Comparison of ENCODE assay signal across 13 cellular contexts in the genomic region with DNA sequence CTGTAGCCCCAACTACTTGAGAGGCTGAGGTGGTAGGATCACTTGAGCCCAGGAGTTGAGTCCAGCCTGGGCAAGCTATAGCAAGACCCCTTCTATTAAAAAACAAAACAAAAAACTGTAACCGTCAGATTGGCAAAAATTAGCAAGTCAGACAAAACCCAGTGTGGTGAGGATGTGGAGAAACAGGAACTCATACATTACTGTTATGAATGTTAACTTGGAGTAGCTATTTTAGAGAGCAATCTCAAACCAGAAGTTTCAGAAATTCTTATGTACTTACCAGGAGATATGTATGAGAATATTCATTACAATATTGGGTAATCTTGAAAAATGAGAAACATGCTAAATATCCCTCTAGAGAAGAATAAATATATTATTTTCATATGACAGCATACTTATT.
A peak's percentile ranks its signal among the peaks of the same experiment; 100 is the strongest.
DNase-seq lines count a peak whose midpoint lies in the region; ATAC-seq, FAIRE-seq and TF ChIP-seq lines count a peak whose summit lies in the region.
"Had no signal": no experiment of that assay in that cellular context is flagged by ENCODE, and none has a peak within 500 bp of the region (broad histone marks: within the 10 kb centered on the region; RNA-seq: fewer than 3 reads in every experiment).

No MANE protein-coding gene starts in this region.

- RAD21 ChIA-PET in GM12878 (lab: Charles Lee; ENCODE audit: unreplicated experiment) = interaction anchor here (0.7 to 2.9 kb wide), 11 partner anchors 9 to 1037 kb away, joined by 3 to 14 read pairs (median 4); no protein-coding TSS in a partner anchor

- ATAC-seq in GM21515 (IDR thresholded peaks at IDR 0.05; ENCODE audit: unreplicated experiment) (peak; percentile 72), HG03108 (IDR thresholded peaks at IDR 0.05; ENCODE audit: unreplicated experiment) (peak; percentile 76), GM12878 (peak; percentile 64)

- H2AFZ ChIP-seq in GM12878 (ENCODE audit: control insufficient read depth, low read depth, low read length) = no peak overlapping the region

- H3K4me1 ChIP-seq in GM12878 (ENCODE audit: control insufficient read depth, insufficient read depth, low read length) = peaks cover 20% of the 10 kb centered on the region
- no peaks in the 10 kb centered on the region for H3K4me1 ChIP-seq in right atrium auricular region
- peaks cover 3% of the 10 kb centered on the region; the same call in 1 of the 2 replicates for H3K4me1 ChIP-seq in BE2C

- intact Hi-C loops in GM12878 (cut with micrococcal nuclease; ENCODE audit: unreplicated experiment) = loop anchor here (5.0 to 10.0 kb wide), 5 partner anchors 122 to 1052 kb away; partner anchors contain the start of genes ERP44, INVS and NR4A3

- TF ChIP-seq EP300 in GM12878 (IDR thresholded peaks at IDR 0.05; ENCODE audit: borderline replicate concordance in 1 of 2, control insufficient read depth in 1 of 2, low read depth in 2 of 2, low read length in 2 of 2) = no peak

- SMC1A ChIA-PET in GM12878 (lab: Charles Lee; ENCODE audit: uncharacterized antibody, unreplicated experiment) = interaction anchor here (1.0 to 10.0 kb wide), 11 partner anchors 9 to 1056 kb away, joined by 3 to 115 read pairs (median 4); no protein-coding TSS in a partner anchor

- in situ Hi-C loops in GM12878 (cut with MboI) = loop anchor here (5.0 to 25.0 kb wide), 3 partner anchors 187 to 1055 kb away; partner anchors contain the start of gene NR4A3

- 4% methylated on average over 1 of the region's 1 CpG for WGBS in GM12878 (ENCODE audit: insufficient coverage, insufficient replicate concordance, low lambda C conversion rate, missing lambda C conversion rate)

- H3K4me2 ChIP-seq in GM12878 (ENCODE audit: control insufficient read depth, insufficient read depth) = peak overlapping the region; percentile 22; the same call in 1 of the 2 replicates

- H3K36me3 ChIP-seq in GM12878 (ENCODE audit: control insufficient read depth in 2 of 2, insufficient read depth in 2 of 2, low read length in 1 of 2) (peaks cover 0 to 9% of the 10 kb centered on the region in 2 experiments; a peak in 2 of 4 replicates), right atrium auricular region (no peaks in the 10 kb centered on the region), BE2C (no peaks in the 10 kb centered on the region)

- no peaks in the 10 kb centered on the region for H3K79me2 ChIP-seq in GM12878 (ENCODE audit: control insufficient read depth, insufficient read depth, low read length)

- H3K27ac ChIP-seq in GM12878 (ENCODE audit: control insufficient read depth, insufficient read depth) (peak overlapping the region; percentile 4; the same call in 1 of the 2 replicates), right atrium auricular region (no peak overlapping the region)
- H3K27ac ChIP-seq: VCaP had no signal

- TF ChIP-seq CTCF in GM12878 (IDR thresholded peaks at IDR 0.05 in 2 of 3, conservative IDR thresholded peaks at IDR 0.05 in 1 of 3; ENCODE audit: control insufficient read depth in 2 of 3, extremely low read depth in 1 of 3, insufficient read depth in 1 of 3, low read depth in 3 of 3, low read length in 3 of 3) (no peak), right atrium auricular region (IDR thresholded peaks at IDR 0.05) (no peak), BE2C (IDR thresholded peaks at IDR 0.05; ENCODE audit: low read depth, low read length) (no peak)

- TF ChIP-seq POLR2A in GM12878 (IDR thresholded peaks at IDR 0.05; ENCODE audit: low read depth, low read length) = no peak

- H3K27me3 ChIP-seq in GM12878 (replicated peaks in 1 of 2; ENCODE audit: control insufficient read depth in 2 of 2, insufficient read depth in 2 of 2, low read length in 1 of 2) = no peaks in the 10 kb centered on the region
- no peaks in the 10 kb centered on the region for H3K27me3 ChIP-seq in right atrium auricular region
- no peaks in the 10 kb centered on the region for H3K27me3 ChIP-seq in BE2C

- 0 out of 2 replicates have a peak overlapping the region, but pooled peaks have one; percentile 22 for H3K4me3 ChIP-seq in GM12878
- H3K4me3 ChIP-seq in right atrium auricular region = no peak overlapping the region
- no peak overlapping the region for H3K4me3 ChIP-seq in BE2C (ENCODE audit: low read depth, low read length)

- CTCF ChIA-PET in GM12878 (lab: Yijun Ruan, JAX) = interaction anchor here (0.6 to 12.2 kb wide), 12 partner anchors 8 to 988 kb away, joined by 3 to 143 read pairs (median 8); no protein-coding TSS in a partner anchor

- H3K9me3 ChIP-seq in GM12878 (replicated peaks; ENCODE audit: control insufficient read depth, insufficient read depth, low read length) (no peaks in the 10 kb centered on the region), right atrium auricular region (no peaks in the 10 kb centered on the region), BE2C (no peaks in the 10 kb centered on the region)

- POLR2A ChIA-PET in GM12878 (lab: Charles Lee) = interaction anchor here (0.9 kb wide), 1 partner anchor 9 kb away, joined by 3 read pairs; no protein-coding TSS in a partner anchor

- DNase-seq in NOMO-1 treated with DMSO at 0.1 percent for 48 hours (lab: John Stamatoyannopoulos, UW; ENCODE audit: unreplicated experiment) (peak; percentile 18), NOMO-1 treated with dmso at 0.1 percent for 144 hours (lab: John Stamatoyannopoulos, UW; ENCODE audit: unreplicated experiment) (no peak), GM12878 (ENCODE audit: low read depth, low spot score) (peak; percentile 30), SKM-1 treated with dmso at 0.1 percent for 144 hours (lab: John Stamatoyannopoulos, UW; ENCODE audit: unreplicated experiment) (no peak), right atrium auricular region (ENCODE audit: low spot score) (no peak), BE2C (no peak)
- DNase-seq: 8988T, caudate nucleus, KBM-7, NCI-H2171 treated with DMSO at 0.1 percent for 48 hours had no signal

- BruUV-seq in GM12878 (replicated peaks; lab: Mats Ljungman, UMichigan) = no TSS peak

- no peak for FAIRE-seq in GM12878 (lab: Jason Lieb, UNC)

- no peaks in the 10 kb centered on the region; the same call in 1 of the 2 replicates for H4K20me1 ChIP-seq in GM12878 (ENCODE audit: control insufficient read depth, insufficient read depth)

- TF ChIP-seq RAD21 in GM12878 (IDR thresholded peaks at IDR 0.05; ENCODE audit: insufficient read depth, low read depth, low read length) = no peak

- no peak overlapping the region for H3K9ac ChIP-seq in GM12878 (ENCODE audit: control insufficient read depth, insufficient read depth, low read length)

TF ChIP-seq in GM12878, 131 proteins besides CTCF, POLR2A, EP300 and RAD21 (continues in another document):
- TF ChIP-seq MTA3 (IDR thresholded peaks at IDR 0.05; ENCODE audit: borderline replicate concordance, low read length) (peak; percentile 55; the same call in 1 of the 2 replicates), JUNB (IDR thresholded peaks at IDR 0.05) (peak; percentile 86), ZNF207 (IDR thresholded peaks at IDR 0.05; ENCODE audit: borderline replicate concordance) (no peak), CREB1 (IDR thresholded peaks at IDR 0.05; ENCODE audit: low read depth) (0 out of 2 replicates have a peak, but pooled peaks have one; percentile 18), CREM (IDR thresholded peaks at IDR 0.05; ENCODE audit: low read depth) (peak; percentile 72), MEF2A (IDR thresholded peaks at IDR 0.05; ENCODE audit: insufficient read depth, low read depth, low read length) (peak; percentile 89), EED (IDR thresholded peaks at IDR 0.05; ENCODE audit: low read depth) (peak; percentile 50; the same call in 1 of the 2 replicates), RUNX3 (IDR thresholded peaks at IDR 0.05; ENCODE audit: low read length) (peak; percentile 96), SMC3 (IDR thresholded peaks at IDR 0.05; ENCODE audit: borderline replicate concordance, low read length) (no peak), FOXM1 (IDR thresholded peaks at IDR 0.05; ENCODE audit: low read depth, low read length) (peak; percentile 79; the same call in 1 of the 2 replicates), SPI1 (IDR thresholded peaks at IDR 0.05; ENCODE audit: borderline replicate concordance, insufficient read depth, low read depth, low read length) (peak; percentile 83), ETV6 (conservative IDR thresholded peaks at IDR 0.05 in 1 of 2, IDR thresholded peaks at IDR 0.05 in 1 of 2; ENCODE audit: borderline replicate concordance in 1 of 2, low read depth in 1 of 2) (peak in 1 of 2 experiments; percentile 33; a peak in 1 of 4 replicates), BCL11A (IDR thresholded peaks at IDR 0.05; ENCODE audit: low read depth, low read length) (0 out of 2 replicates have a peak, but pooled peaks have one; percentile 48), CHD1 (IDR thresholded peaks at IDR 0.05; ENCODE audit: low read depth, low read length) (no peak), IKZF2 (IDR thresholded peaks at IDR 0.05) (peak in 1 of 2 experiments; percentile 30; a peak in 1 of 4 replicates), IRF4 (IDR thresholded peaks at IDR 0.05; ENCODE audit: low read depth, low read length) (peak; percentile 73; the same call in 1 of the 2 replicates)
- TF ChIP-seq, protein P1, sequence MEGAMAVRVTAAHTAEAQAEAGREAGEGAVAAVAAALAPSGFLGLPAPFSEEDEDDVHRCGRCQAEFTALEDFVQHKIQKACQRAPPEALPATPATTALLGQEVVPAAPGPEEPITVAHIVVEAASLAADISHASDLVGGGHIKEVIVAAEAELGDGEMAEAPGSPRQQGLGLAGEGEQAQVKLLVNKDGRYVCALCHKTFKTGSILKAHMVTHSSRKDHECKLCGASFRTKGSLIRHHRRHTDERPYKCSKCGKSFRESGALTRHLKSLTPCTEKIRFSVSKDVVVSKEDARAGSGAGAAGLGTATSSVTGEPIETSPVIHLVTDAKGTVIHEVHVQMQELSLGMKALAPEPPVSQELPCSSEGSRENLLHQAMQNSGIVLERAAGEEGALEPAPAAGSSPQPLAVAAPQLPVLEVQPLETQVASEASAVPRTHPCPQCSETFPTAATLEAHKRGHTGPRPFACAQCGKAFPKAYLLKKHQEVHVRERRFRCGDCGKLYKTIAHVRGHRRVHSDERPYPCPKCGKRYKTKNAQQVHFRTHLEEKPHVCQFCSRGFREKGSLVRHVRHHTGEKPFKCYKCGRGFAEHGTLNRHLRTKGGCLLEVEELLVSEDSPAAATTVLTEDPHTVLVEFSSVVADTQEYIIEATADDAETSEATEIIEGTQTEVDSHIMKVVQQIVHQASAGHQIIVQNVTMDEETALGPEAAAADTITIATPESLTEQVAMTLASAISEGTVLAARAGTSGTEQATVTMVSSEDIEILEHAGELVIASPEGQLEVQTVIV (IDR thresholded peaks at IDR 0.05; ENCODE audit: borderline replicate concordance, partially characterized antibody) = no peak

Comparison
In these comparisons a context has a peak if more than half of its experiments do, and no peak if none do; other contexts are left out.
1. DNase-seq: peak in NOMO-1 treated with DMSO at 0.1 percent for 48 hours (single experiment) and GM12878 (single experiment); none in NOMO-1 treated with dmso at 0.1 percent for 144 hours (single experiment), SKM-1 treated with dmso at 0.1 percent for 144 hours (single experiment), right atrium auricular region (single experiment) and BE2C (single experiment).
2. Peak in every context shown above with its lines, with median percentiles within 50 percentile points of each other: ATAC-seq.